Comparison of ENCODE assay signal across 1 cellular context in genomic region chr16:8026450-8026849, GRCh38.
TF ChIP-seq lines count a peak whose summit lies in the region.

No MANE protein-coding gene starts in this region.

TF ChIP-seq in GM12878, 131 proteins besides CTCF, POLR2A, EP300 and RAD21 (continued from another document):
- peak; percentile 75; the same call in 1 of the 2 replicates for TF ChIP-seq REST (IDR thresholded peaks at IDR 0.05; ENCODE audit: low read depth, low read length)
TF ChIP-seq in GM12878: peak in this region for 1.
